In the genomic region with DNA sequence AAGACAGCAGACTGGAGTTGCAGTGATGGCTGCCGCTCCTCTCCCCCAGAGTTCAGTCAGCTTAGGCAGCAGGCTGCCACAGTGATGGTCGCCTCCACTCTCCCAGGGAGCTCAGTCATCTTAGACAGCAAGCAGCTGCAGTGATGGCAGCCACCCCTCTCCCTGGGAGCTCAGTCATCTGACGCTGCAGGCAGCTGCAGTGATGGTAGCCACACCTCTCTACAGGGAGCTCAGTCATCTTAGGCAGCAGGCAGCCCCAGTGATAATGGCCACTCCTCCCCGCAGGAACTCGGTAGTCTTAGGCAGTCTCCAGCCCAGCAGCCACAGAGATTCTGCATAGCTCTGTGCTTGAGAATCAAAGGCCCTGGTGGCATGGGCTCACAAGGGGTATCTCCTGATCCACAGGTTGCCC, we compare ENCODE assay signal across 15 cellular contexts.
DNase-seq lines count a peak whose midpoint lies in the region; ATAC-seq and TF ChIP-seq lines count a peak whose summit lies in the region.
"Had no signal": no experiment of that assay in that cellular context is flagged by ENCODE, and none has a peak within 500 bp of the region (broad histone marks: within the 10 kb centered on the region; RNA-seq: fewer than 3 reads in every experiment).

No MANE protein-coding gene starts in this region.

- H4K20me1 ChIP-seq in mammary epithelial cell (ENCODE audit: insufficient read depth, low read length): no peaks in the 10 kb centered on the region

- H3K9me3 Mint-ChIP-seq in MCF 10A (ENCODE audit: unreplicated experiment): no peaks in the 10 kb centered on the region
- peaks cover 4% of the 10 kb centered on the region for H3K9me3 Mint-ChIP-seq in stimulated activated effector memory CD8-positive, alpha-beta T cell treated with anti-CD3 and anti-CD28 coated beads, Interleukin-12 subunit alpha, Interleukin-12 subunit beta, amount 100 ng/mL, for 72 hours

- no peaks in the 10 kb centered on the region for H3K79me2 ChIP-seq in mammary epithelial cell (ENCODE audit: insufficient read depth, low read length)

- BruUV-seq in MCF 10A (replicated peaks; lab: Mats Ljungman, UMichigan): no TSS peak
- BruUV-seq in mammary epithelial cell (replicated peaks; lab: Mats Ljungman, UMichigan): no TSS peak

- no peak overlapping the region for H3K4me2 ChIP-seq in mammary epithelial cell (ENCODE audit: insufficient read depth, low read depth, low read length)

- dilution Hi-C loops in mammary epithelial cell (cut with HindIII; ENCODE audit: low sequenced_read_pairs): no loop called here

- 76% methylated on average over 4 of the region's 5 CpGs for WGBS in mammary epithelial cell (ENCODE audit: low coverage, missing lambda C conversion rate)

- TF ChIP-seq CTCF in MCF 10A (IDR thresholded peaks at IDR 0.05; ENCODE audit: unreplicated experiment) (no peak), mammary epithelial cell (conservative IDR thresholded peaks at IDR 0.05 in 1 of 2, IDR thresholded peaks at IDR 0.05 in 1 of 2; ENCODE audit: extremely low read depth in 1 of 2, insufficient read depth in 1 of 2, low read depth in 1 of 2, low read length in 2 of 2) (no peak), tibial artery (IDR thresholded peaks at IDR 0.05) (no peak)

- H2AFZ ChIP-seq in mammary epithelial cell (ENCODE audit: low read depth, low read length): no peak overlapping the region

- H3K27me3 Mint-ChIP-seq in MCF 10A (ENCODE audit: insufficient read depth, unreplicated experiment): no peaks in the 10 kb centered on the region

- H3K27me3 ChIP-seq in mammary epithelial cell (ENCODE audit: insufficient read depth, low read length): no peaks in the 10 kb centered on the region
- no peaks in the 10 kb centered on the region for H3K27me3 ChIP-seq in tibial artery
- H3K27me3 ChIP-seq: neutrophil had no signal

- H3K36me3 Mint-ChIP-seq in MCF 10A (ENCODE audit: insufficient read depth, unreplicated experiment): no peaks in the 10 kb centered on the region
- H3K36me3 Mint-ChIP-seq in stimulated activated effector memory CD8-positive, alpha-beta T cell treated with anti-CD3 and anti-CD28 coated beads, Interleukin-12 subunit alpha, Interleukin-12 subunit beta, amount 100 ng/mL, for 72 hours: no peaks in the 10 kb centered on the region

- POLR2A ChIA-PET in MCF 10A (lab: Yijun Ruan, JAX): interaction anchor here (0.6 kb wide), 1 partner anchor 11 kb away, joined by 3 read pairs; no protein-coding TSS in a partner anchor

- DNase-seq in MCF 10A (ENCODE audit: unreplicated experiment) (peak; percentile 2), mammary epithelial cell (no peak), SHP77 (lab: John Stamatoyannopoulos, UW) (peak; percentile 31 to 47), left ventricle myocardium superior (peak; percentile 41), tibial artery (no peak), AG20443 (ENCODE audit: low spot score) (no peak)
- DNase-seq in stimulated activated effector memory CD8-positive, alpha-beta T cell treated with anti-CD3 and anti-CD28 coated beads, Interleukin-12 subunit alpha, Interleukin-12 subunit beta, amount 100 ng/mL, for 72 hours (ENCODE audit: low spot score in 2 of 2): no peak
- DNase-seq in activated naive CD4-positive, alpha-beta T cell treated with Interleukin-2 at 50 U/mL for 16 hours: no peak
- DNase-seq: aorta, H7 had no signal

- no peak overlapping the region for H3K4me3 ChIP-seq in mammary epithelial cell (replicated peaks in 1 of 3; ENCODE audit: insufficient read depth in 1 of 3, low read depth in 2 of 3, low read length in 3 of 3)
- H3K4me3 ChIP-seq in tibial artery: no peak overlapping the region
- H3K4me3 ChIP-seq: SK-N-MC, skin epidermis had no signal

- H3K27ac Mint-ChIP-seq in MCF 10A (ENCODE audit: low read depth, unreplicated experiment): no peak overlapping the region
- H3K27ac Mint-ChIP-seq in stimulated activated effector memory CD8-positive, alpha-beta T cell treated with anti-CD3 and anti-CD28 coated beads, Interleukin-12 subunit alpha, Interleukin-12 subunit beta, amount 100 ng/mL, for 72 hours: no peak overlapping the region

- CTCF ChIA-PET in MCF 10A (lab: Yijun Ruan, JAX) (no interaction called here), mammary epithelial cell (lab: Charles Lee; ENCODE audit: low non-redundant PET) (no interaction called here)

- H3K4me1 ChIP-seq in mammary epithelial cell (ENCODE audit: insufficient read depth, low read length) (no peaks in the 10 kb centered on the region), tibial artery (peaks cover 0 to 5% (median 0%) of the 10 kb centered on the region in 4 donors)

- H3K36me3 ChIP-seq in mammary epithelial cell (ENCODE audit: insufficient read depth, low read length) (no peaks in the 10 kb centered on the region), tibial artery (no peaks in the 10 kb centered on the region)
- H3K36me3 ChIP-seq: neutrophil had no signal

- ATAC-seq in left ventricle myocardium superior: peak; percentile 85
- ATAC-seq in stimulated activated effector memory CD8-positive, alpha-beta T cell treated with anti-CD3 and anti-CD28 coated beads, Interleukin-12 subunit alpha, Interleukin-12 subunit beta, amount 100 ng/mL, for 72 hours: peak; percentile 40
- ATAC-seq: esophagus mucosa had no signal

- H3K9ac ChIP-seq in mammary epithelial cell (ENCODE audit: insufficient read depth, low read length): no peak overlapping the region

- no peak overlapping the region for H3K4me3 Mint-ChIP-seq in MCF 10A (ENCODE audit: unreplicated experiment)
- no peak overlapping the region for H3K4me3 Mint-ChIP-seq in stimulated activated effector memory CD8-positive, alpha-beta T cell treated with anti-CD3 and anti-CD28 coated beads, Interleukin-12 subunit alpha, Interleukin-12 subunit beta, amount 100 ng/mL, for 72 hours

- no peaks in the 10 kb centered on the region for H3K9me3 ChIP-seq in mammary epithelial cell (replicated peaks; ENCODE audit: insufficient read depth, low read length)
- H3K9me3 ChIP-seq in tibial artery: peaks cover 0 to 3% (median 0%) of the 10 kb centered on the region in 3 donors
- H3K9me3 ChIP-seq: neutrophil had no signal

- H3K27ac ChIP-seq in mammary epithelial cell (ENCODE audit: insufficient read depth, low read depth, low read length) (no peak overlapping the region), tibial artery (no peak overlapping the region)
- H3K27ac ChIP-seq: HL-60, neutrophil, SK-N-MC, skin epidermis had no signal

- in situ Hi-C loops in mammary epithelial cell (cut with MboI; ENCODE audit: low sequenced_read_pairs in 2 of 2): no loop called here

- intact Hi-C loops in MCF 10A (cut with micrococcal nuclease) (no loop called here), mammary epithelial cell (cut with micrococcal nuclease) (no loop called here), left ventricle myocardium superior (cut with micrococcal nuclease) (no loop called here), tibial artery (cut with DNase I; ENCODE audit: low total_unique reads) (no loop called here)

- H3K4me1 Mint-ChIP-seq in MCF 10A (ENCODE audit: insufficient read depth, unreplicated experiment): no peaks in the 10 kb centered on the region
- H3K4me1 Mint-ChIP-seq in stimulated activated effector memory CD8-positive, alpha-beta T cell treated with anti-CD3 and anti-CD28 coated beads, Interleukin-12 subunit alpha, Interleukin-12 subunit beta, amount 100 ng/mL, for 72 hours: no peaks in the 10 kb centered on the region

Comparison
In these comparisons a context has a peak if more than half of its experiments do, and no peak if none do; other contexts are left out.
1. DNase-seq: peak in MCF 10A (single experiment), SHP77 (2 of 2) and left ventricle myocardium superior (single experiment); none in mammary epithelial cell (single experiment), stimulated activated effector memory CD8-positive, alpha-beta T cell treated with anti-CD3 and anti-CD28 coated beads, Interleukin-12 subunit alpha, Interleukin-12 subunit beta, amount 100 ng/mL, for 72 hours (0 of 2), activated naive CD4-positive, alpha-beta T cell treated with Interleukin-2 at 50 U/mL for 16 hours (single experiment), tibial artery (0 of 2) and AG20443 (single experiment).